In the genomic region with DNA sequence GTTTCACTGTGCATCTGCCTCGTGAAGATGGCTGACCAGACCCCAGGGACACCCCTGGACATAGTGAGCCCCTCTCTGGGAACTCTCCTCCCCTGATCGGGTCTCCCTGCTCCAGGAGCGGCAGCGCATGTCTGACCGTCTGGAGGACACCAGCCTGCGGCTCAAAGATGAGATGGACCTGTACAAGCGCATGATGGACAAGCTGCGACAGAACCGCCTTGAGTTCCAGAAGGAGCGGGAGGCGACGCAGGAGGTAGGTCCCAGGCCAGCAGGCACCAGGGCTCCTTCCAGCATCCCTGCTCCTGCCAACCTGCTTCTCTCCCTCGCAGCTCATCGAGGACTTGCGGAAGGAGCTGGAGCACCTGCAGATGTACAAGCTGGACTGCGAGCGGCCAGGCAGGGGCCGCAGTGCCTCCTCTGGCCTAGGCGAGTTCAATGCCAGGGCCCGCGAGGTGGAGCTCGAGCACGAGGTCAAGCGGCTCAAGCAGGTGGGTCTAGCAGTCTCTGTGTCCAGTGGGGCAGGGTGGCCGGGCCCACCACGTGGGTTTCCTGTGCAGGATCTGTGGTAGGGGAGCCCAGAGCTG, we compare ENCODE assay signal across 1 cellular context.
TF ChIP-seq lines count a peak whose summit lies in the region.

No MANE protein-coding gene starts in this region.

TF ChIP-seq in HepG2, 621 proteins besides CTCF, POLR2A, EP300 and RAD21 (continued from another document):
- TF ChIP-seq, protein P1, sequence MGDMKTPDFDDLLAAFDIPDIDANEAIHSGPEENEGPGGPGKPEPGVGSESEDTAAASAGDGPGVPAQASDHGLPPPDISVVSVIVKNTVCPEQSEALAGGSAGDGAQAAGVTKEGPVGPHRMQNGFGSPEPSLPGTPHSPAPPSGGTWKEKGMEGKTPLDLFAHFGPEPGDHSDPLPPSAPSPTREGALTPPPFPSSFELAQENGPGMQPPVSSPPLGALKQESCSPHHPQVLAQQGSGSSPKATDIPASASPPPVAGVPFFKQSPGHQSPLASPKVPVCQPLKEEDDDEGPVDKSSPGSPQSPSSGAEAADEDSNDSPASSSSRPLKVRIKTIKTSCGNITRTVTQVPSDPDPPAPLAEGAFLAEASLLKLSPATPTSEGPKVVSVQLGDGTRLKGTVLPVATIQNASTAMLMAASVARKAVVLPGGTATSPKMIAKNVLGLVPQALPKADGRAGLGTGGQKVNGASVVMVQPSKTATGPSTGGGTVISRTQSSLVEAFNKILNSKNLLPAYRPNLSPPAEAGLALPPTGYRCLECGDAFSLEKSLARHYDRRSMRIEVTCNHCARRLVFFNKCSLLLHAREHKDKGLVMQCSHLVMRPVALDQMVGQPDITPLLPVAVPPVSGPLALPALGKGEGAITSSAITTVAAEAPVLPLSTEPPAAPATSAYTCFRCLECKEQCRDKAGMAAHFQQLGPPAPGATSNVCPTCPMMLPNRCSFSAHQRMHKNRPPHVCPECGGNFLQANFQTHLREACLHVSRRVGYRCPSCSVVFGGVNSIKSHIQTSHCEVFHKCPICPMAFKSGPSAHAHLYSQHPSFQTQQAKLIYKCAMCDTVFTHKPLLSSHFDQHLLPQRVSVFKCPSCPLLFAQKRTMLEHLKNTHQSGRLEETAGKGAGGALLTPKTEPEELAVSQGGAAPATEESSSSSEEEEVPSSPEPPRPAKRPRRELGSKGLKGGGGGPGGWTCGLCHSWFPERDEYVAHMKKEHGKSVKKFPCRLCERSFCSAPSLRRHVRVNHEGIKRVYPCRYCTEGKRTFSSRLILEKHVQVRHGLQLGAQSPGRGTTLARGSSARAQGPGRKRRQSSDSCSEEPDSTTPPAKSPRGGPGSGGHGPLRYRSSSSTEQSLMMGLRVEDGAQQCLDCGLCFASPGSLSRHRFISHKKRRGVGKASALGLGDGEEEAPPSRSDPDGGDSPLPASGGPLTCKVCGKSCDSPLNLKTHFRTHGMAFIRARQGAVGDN (CRISPR knock-in tag; IDR thresholded peaks at IDR 0.05): peak; percentile 24; the same call in 1 of the 2 replicates
